ENCODE assay signal across 8 cellular contexts in the genomic region with DNA sequence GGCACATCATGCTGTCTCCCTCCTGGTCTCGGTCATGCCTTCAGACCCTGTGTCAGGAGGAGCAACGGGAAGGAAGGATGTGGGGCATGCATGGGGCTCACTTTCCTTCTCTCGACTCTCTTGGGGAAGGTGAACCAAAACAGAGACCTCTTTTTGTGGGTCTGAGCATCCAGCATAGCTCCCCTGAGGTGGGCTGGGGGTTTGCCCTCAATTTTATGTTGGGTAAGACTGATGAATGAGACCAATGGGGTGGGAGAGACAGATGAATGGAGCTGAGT. TPM values are rescaled to one million over a fixed set of nuclear protein-coding genes. Genes with fewer than 3 reads are reported as not detected.
DNase-seq lines count a peak whose midpoint lies in the region; ATAC-seq and TF ChIP-seq lines count a peak whose summit lies in the region.

No MANE protein-coding gene starts in this region.

- no peak for DNase-seq in T-helper 17 cell
- DNase-seq in lower lobe of right lung, result no peak
- no peak for DNase-seq in NCI-H2029 treated with DMSO at 0.1 percent for 48 hours (lab: John Stamatoyannopoulos, UW)
- no peak for DNase-seq in NCI-H2227 treated with DMSO at 0.1 percent for 48 hours (lab: John Stamatoyannopoulos, UW)
- DNase-seq in hippocampal formation (lab: John Stamatoyannopoulos, UW), result no peak
- DNase-seq in occipital lobe (lab: John Stamatoyannopoulos, UW), result no peak

- no peaks in the 10 kb centered on the region for H3K27me3 ChIP-seq in lower lobe of right lung (ENCODE audit: low read depth)

- peaks cover 56% of the 10 kb centered on the region for H3K4me1 Mint-ChIP-seq in T-helper 17 cell

- peaks cover 44% of the 10 kb centered on the region for H3K4me1 ChIP-seq in lower lobe of right lung

- peak overlapping the region; percentile 99 for H3K4me3 Mint-ChIP-seq in T-helper 17 cell

- intact Hi-C loops in lower lobe of right lung (cut with DNase I), result no loop called here

- H3K4me3 ChIP-seq in lower lobe of right lung, result peak overlapping the region; percentile 72

- ATAC-seq in GM18867 (IDR thresholded peaks at IDR 0.05; ENCODE audit: unreplicated experiment), result peak; percentile 20
- ATAC-seq in HG02642 (IDR thresholded peaks at IDR 0.05; ENCODE audit: poor library complexity, unreplicated experiment), result peak; percentile 41
- ATAC-seq in T-helper 17 cell, result peak; percentile 30
- ATAC-seq in lower lobe of right lung, result peak; percentile 23 to 34

- no peaks in the 10 kb centered on the region for H3K36me3 ChIP-seq in lower lobe of right lung

- H3K36me3 Mint-ChIP-seq in T-helper 17 cell (ENCODE audit: low read depth), result peaks cover 3% of the 10 kb centered on the region

- no peaks in the 10 kb centered on the region for H3K9me3 ChIP-seq in T-helper 17 cell (ENCODE audit: control insufficient read depth, low read length, poor library complexity, severe bottlenecking)
- no peaks in the 10 kb centered on the region for H3K9me3 ChIP-seq in lower lobe of right lung

- no peaks in the 10 kb centered on the region for H3K27me3 Mint-ChIP-seq in T-helper 17 cell

- no peak for TF ChIP-seq CTCF in lower lobe of right lung (IDR thresholded peaks at IDR 0.05)

- H3K27ac Mint-ChIP-seq in T-helper 17 cell, result peak overlapping the region; percentile 100

- H3K27ac ChIP-seq in lower lobe of right lung, result peak overlapping the region; percentile 91

RNA-seq across cellular contexts. Expression of a gene that starts 2.6 kb away (rescaled TPM):
- total RNA-seq in T-helper 17 cell, result 10 to 100 TPM; 35.4 to 44.2 TPM
- total RNA-seq in lower lobe of right lung, result 81.1 TPM
- 3.0 TPM for total RNA-seq in occipital lobe
